Comparison of ENCODE assay signal across 10 cellular contexts in genomic region chr9:72473474-72474241, GRCh38. TPM values are rescaled to one million over a fixed set of nuclear protein-coding genes. Genes with fewer than 3 reads are reported as not detected.
DNase-seq lines count a peak whose midpoint lies in the region; ATAC-seq and TF ChIP-seq lines count a peak whose summit lies in the region.
"Had no signal": no experiment of that assay in that cellular context is flagged by ENCODE, and none has a peak within 500 bp of the region (broad histone marks: within the 10 kb centered on the region; RNA-seq: fewer than 3 reads in every experiment).

No MANE protein-coding gene starts in this region.

- peak; percentile 61 for ATAC-seq in activated CD8-positive, alpha-beta memory T cell treated with anti-CD3 and anti-CD28 coated beads, Interleukin-2, amount 10 ng/mL, durations not matched to agents 7 days and 5 days
- peak; percentile 97 for ATAC-seq in HG02885 (IDR thresholded peaks at IDR 0.05; ENCODE audit: poor library complexity, unreplicated experiment)
- ATAC-seq in activated T-helper 17 cell treated with anti-CD3 and anti-CD28 coated beads, Interleukin-2, amount 50 U/mL, for 72 hours (replicated peaks) = peak; percentile 76
- ATAC-seq in stimulated activated naive CD8-positive, alpha-beta T cell treated with anti-CD3 and anti-CD28 coated beads, Interleukin-15, Interleukin-2, amounts not matched to agents 100 U/mL and 50 U/mL, for 24 hours = peak; percentile 71

- no peak for TF ChIP-seq EP300 in ovary (IDR thresholded peaks at IDR 0.05)

- H3K9me3 ChIP-seq in ovary = no peaks in the 10 kb centered on the region
- H3K9me3 ChIP-seq: BLaER1 had no signal

- H3K4me3 ChIP-seq in ovary = no peak overlapping the region
- H3K4me3 ChIP-seq: BLaER1 had no signal

- peaks cover 46% of the 10 kb centered on the region for H3K4me1 Mint-ChIP-seq in activated CD8-positive, alpha-beta memory T cell treated with anti-CD3 and anti-CD28 coated beads, Interleukin-2, amount 10 ng/mL, durations not matched to agents 7 days and 5 days
- H3K4me1 Mint-ChIP-seq in activated T-helper 17 cell treated with anti-CD3 and anti-CD28 coated beads, Interleukin-2, amount 50 U/mL, for 72 hours = peaks cover 27% of the 10 kb centered on the region

- intact Hi-C loops in ovary (cut with DNase I) = no loop called here

- no peaks in the 10 kb centered on the region for H3K27me3 ChIP-seq in ovary
- H3K27me3 ChIP-seq: BLaER1 had no signal

- peak overlapping the region; percentile 58 for H3K27ac Mint-ChIP-seq in activated CD8-positive, alpha-beta memory T cell treated with anti-CD3 and anti-CD28 coated beads, Interleukin-2, amount 10 ng/mL, durations not matched to agents 7 days and 5 days
- H3K27ac Mint-ChIP-seq in activated T-helper 17 cell treated with anti-CD3 and anti-CD28 coated beads, Interleukin-2, amount 50 U/mL, for 72 hours = peak overlapping the region; percentile 91

- H3K4me1 ChIP-seq in ovary (ENCODE audit: insufficient read depth) = no peaks in the 10 kb centered on the region

- CTCF ChIA-PET in activated CD8-positive, alpha-beta memory T cell treated with anti-CD3 and anti-CD28 coated beads, Interleukin-2, amount 10 ng/mL, durations not matched to agents 7 days and 5 days (lab: Charles Lee) = interaction anchor here (1.4 kb wide), 1 partner anchor 15 kb away, joined by 3 read pairs; no protein-coding TSS in a partner anchor

- no peaks in the 10 kb centered on the region for H3K27me3 Mint-ChIP-seq in activated CD8-positive, alpha-beta memory T cell treated with anti-CD3 and anti-CD28 coated beads, Interleukin-2, amount 10 ng/mL, durations not matched to agents 7 days and 5 days
- H3K27me3 Mint-ChIP-seq in activated T-helper 17 cell treated with anti-CD3 and anti-CD28 coated beads, Interleukin-2, amount 50 U/mL, for 72 hours = no peaks in the 10 kb centered on the region

- H3K9me3 Mint-ChIP-seq in activated CD8-positive, alpha-beta memory T cell treated with anti-CD3 and anti-CD28 coated beads, Interleukin-2, amount 10 ng/mL, durations not matched to agents 7 days and 5 days (ENCODE audit: low read depth) = peaks cover 4% of the 10 kb centered on the region
- H3K9me3 Mint-ChIP-seq in activated T-helper 17 cell treated with anti-CD3 and anti-CD28 coated beads, Interleukin-2, amount 50 U/mL, for 72 hours = no peaks in the 10 kb centered on the region

- H3K36me3 ChIP-seq in ovary = no peaks in the 10 kb centered on the region
- H3K36me3 ChIP-seq: BLaER1 had no signal

- no peak for DNase-seq in activated CD8-positive, alpha-beta memory T cell treated with anti-CD3 and anti-CD28 coated beads, Interleukin-2, amount 10 ng/mL, durations not matched to agents 7 days and 5 days
- no peak for DNase-seq in activated CD8-positive, alpha-beta memory T cell treated with anti-CD3 and anti-CD28 coated beads, Interleukin-2, amount 50 U/mL, for 4 hours
- DNase-seq in stimulated activated naive CD8-positive, alpha-beta T cell treated with anti-CD3 and anti-CD28 coated beads, Interleukin-15, Interleukin-2, amounts not matched to agents 100 U/mL and 50 U/mL, for 24 hours = no peak
- no peak for DNase-seq in effector CD8-positive, alpha-beta T cell (lab: John Stamatoyannopoulos, UW)
- DNase-seq in SHP77 (lab: John Stamatoyannopoulos, UW) = no peak
- no peak for DNase-seq in ovary
- DNase-seq: SIG-M5 had no signal

- peak overlapping the region in 1 of 2 donors; percentile 2 for H3K27ac ChIP-seq in ovary
- H3K27ac ChIP-seq: BLaER1 had no signal

- no peak for TF ChIP-seq CTCF in ovary (IDR thresholded peaks at IDR 0.05)

- no peak overlapping the region for H3K4me3 Mint-ChIP-seq in activated CD8-positive, alpha-beta memory T cell treated with anti-CD3 and anti-CD28 coated beads, Interleukin-2, amount 10 ng/mL, durations not matched to agents 7 days and 5 days
- peak overlapping the region; percentile 57 for H3K4me3 Mint-ChIP-seq in activated T-helper 17 cell treated with anti-CD3 and anti-CD28 coated beads, Interleukin-2, amount 50 U/mL, for 72 hours

- TF ChIP-seq POLR2A in ovary (IDR thresholded peaks at IDR 0.05) = no peak

- peaks cover 7% of the 10 kb centered on the region for H3K36me3 Mint-ChIP-seq in activated CD8-positive, alpha-beta memory T cell treated with anti-CD3 and anti-CD28 coated beads, Interleukin-2, amount 10 ng/mL, durations not matched to agents 7 days and 5 days
- no peaks in the 10 kb centered on the region for H3K36me3 Mint-ChIP-seq in activated T-helper 17 cell treated with anti-CD3 and anti-CD28 coated beads, Interleukin-2, amount 50 U/mL, for 72 hours (ENCODE audit: low read depth)

RNA-seq across cellular contexts. Expression of gene TMC1, which starts 47.8 kb away (rescaled TPM):
- total RNA-seq in activated CD8-positive, alpha-beta memory T cell treated with anti-CD3 and anti-CD28 coated beads, Interleukin-2, amount 10 ng/mL, durations not matched to agents 7 days and 5 days = not detected
- total RNA-seq in activated T-helper 17 cell treated with anti-CD3 and anti-CD28 coated beads, Interleukin-2, amount 50 U/mL, for 72 hours = under 1 TPM; 0.32 to 0.41 TPM
- total RNA-seq in ovary = 1 to 10 TPM in 1 of 7 donors, under 1 TPM in 6; 0.12 to 1.4 (median 0.48) TPM
- polyA plus RNA-seq in ovary = under 1 TPM; 0.12 to 0.48 TPM
